ENCODE assay signal across 12 cellular contexts in the genomic region with DNA sequence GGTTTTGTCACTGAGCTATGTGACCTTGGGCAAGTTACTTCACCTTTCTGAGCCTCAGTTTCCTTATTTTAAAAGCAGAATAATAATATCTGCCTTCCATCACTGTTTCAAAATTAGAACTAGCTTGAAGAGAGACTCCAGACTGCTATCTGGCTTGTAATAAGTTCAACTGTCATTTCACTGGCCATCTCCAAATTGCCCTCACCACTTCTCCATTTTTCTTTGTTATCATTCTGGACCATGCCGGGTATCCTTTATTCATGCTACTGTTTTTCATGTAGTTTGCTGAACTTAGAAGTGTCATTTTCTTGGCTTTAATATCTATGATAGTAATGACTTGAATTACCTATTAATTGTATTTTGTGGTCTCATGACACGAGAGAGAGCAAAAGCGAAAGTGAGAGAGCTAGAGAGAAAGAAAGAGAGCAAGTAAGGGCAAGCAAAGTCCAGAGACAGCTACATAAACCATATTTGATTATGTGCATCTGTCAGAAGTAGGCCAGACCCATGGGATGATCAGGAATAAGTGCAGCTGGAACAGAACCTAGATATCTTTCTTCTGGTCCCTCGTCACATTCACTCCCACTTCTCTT.
DNase-seq lines count a peak whose midpoint lies in the region; ATAC-seq and TF ChIP-seq lines count a peak whose summit lies in the region.
"Had no signal": no experiment of that assay in that cellular context is flagged by ENCODE, and none has a peak within 500 bp of the region (broad histone marks: within the 10 kb centered on the region; RNA-seq: fewer than 3 reads in every experiment).

No MANE protein-coding gene starts in this region.

- no peaks in the 10 kb centered on the region for H3K9me3 ChIP-seq in gastrocnemius medialis

- H3K4me1 ChIP-seq in gastrocnemius medialis: peaks cover 5 to 9% of the 10 kb centered on the region in 2 donors

- no peaks in the 10 kb centered on the region for H3K36me3 ChIP-seq in gastrocnemius medialis

- peak; percentile 33 to 41 for ATAC-seq in activated CD4-positive, CD25-positive, alpha-beta regulatory T cell treated with anti-CD3 and anti-CD28 coated beads, Interleukin-2, amount 50 U/mL, for 24 hours
- ATAC-seq in GM21825 (IDR thresholded peaks at IDR 0.05; ENCODE audit: unreplicated experiment) (peak; percentile 52), gastrocnemius medialis (no peak), HG02571 (IDR thresholded peaks at IDR 0.05; ENCODE audit: unreplicated experiment) (no peak), GM18505 (IDR thresholded peaks at IDR 0.05; ENCODE audit: unreplicated experiment) (no peak)

- TF ChIP-seq CTCF in gastrocnemius medialis (IDR thresholded peaks at IDR 0.05 in 4 of 5, conservative IDR thresholded peaks at IDR 0.05 in 1 of 5): no peak

- no peak for DNase-seq in activated CD4-positive, CD25-positive, alpha-beta regulatory T cell treated with anti-CD3 and anti-CD28 coated beads, Interleukin-2, amount 50 U/mL, for 72 hours
- peak; percentile 90 for DNase-seq in OCI-M1 (lab: John Stamatoyannopoulos, UW)
- no peak for DNase-seq in gastrocnemius medialis
- no peak for DNase-seq in DMS79 treated with DMSO at 0.1 percent for 48 hours (lab: John Stamatoyannopoulos, UW)
- DNase-seq: effector CD4-positive, alpha-beta T cell; NCI-H2081; SHP77; stimulated activated CD4-positive, alpha-beta T cell treated with anti-CD3 and anti-CD28 coated beads, Interleukin-4, amount 100 ng/mL, for 1 hour had no signal

- TF ChIP-seq POLR2A in gastrocnemius medialis (IDR thresholded peaks at IDR 0.05) (no peak), GM18505 (IDR thresholded peaks at IDR 0.05; ENCODE audit: borderline replicate concordance, extremely low read depth, insufficient read depth, insufficient read length) (no peak)

- H3K27me3 ChIP-seq in gastrocnemius medialis: no peaks in the 10 kb centered on the region

- intact Hi-C loops in gastrocnemius medialis (cut with DNase I; ENCODE audit: low total_unique reads): no loop called here

- H3K4me3 ChIP-seq in gastrocnemius medialis: no peak overlapping the region

- in situ Hi-C loops in gastrocnemius medialis (cut with MboI; ENCODE audit: low sequenced_read_pairs in 4 of 4): no loop called here

- H3K27ac ChIP-seq in gastrocnemius medialis: peak overlapping the region in 3 of 4 donors; percentile 31 to 47 (median 41)

Comparison
In these comparisons a context has a peak if more than half of its experiments do, and no peak if none do; other contexts are left out.
1. ATAC-seq: peak in activated CD4-positive, CD25-positive, alpha-beta regulatory T cell treated with anti-CD3 and anti-CD28 coated beads, Interleukin-2, amount 50 U/mL, for 24 hours (2 of 2) and GM21825 (single experiment); none in gastrocnemius medialis (0 of 2), HG02571 (single experiment) and GM18505 (single experiment).